In the genomic region with DNA sequence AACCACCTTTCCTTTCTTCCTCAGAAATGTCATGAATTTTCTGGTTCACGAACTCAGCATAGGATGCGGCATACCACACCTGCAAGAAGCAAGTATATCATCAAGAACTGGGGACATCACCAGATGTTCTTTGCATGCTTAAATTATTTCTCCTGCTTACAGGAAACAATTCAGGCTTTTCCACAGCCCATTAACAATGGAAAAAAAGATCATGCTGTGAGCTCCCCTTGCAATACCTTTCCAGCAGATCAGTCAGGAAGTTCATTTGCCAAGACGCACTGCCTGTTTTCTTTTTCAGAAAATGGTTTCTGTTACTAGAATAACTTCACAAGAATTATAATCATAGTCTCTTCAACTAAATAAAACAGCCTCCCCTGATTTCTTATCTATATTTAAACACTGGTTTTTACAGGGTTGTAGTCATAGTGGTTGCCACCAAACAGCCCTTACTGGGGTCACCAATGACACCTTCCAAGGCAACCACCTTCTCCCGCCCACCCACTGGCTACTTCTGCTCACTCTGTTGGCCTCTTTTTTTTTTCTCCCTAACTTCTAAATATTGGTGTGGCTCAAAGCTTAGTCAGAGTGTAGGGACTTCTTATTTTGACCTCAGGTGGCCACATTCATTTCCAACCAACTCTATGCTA, we compare ENCODE assay signal across 26 cellular contexts. TPM values are rescaled to one million over a fixed set of nuclear protein-coding genes. Genes with fewer than 3 reads are reported as not detected.
DNase-seq lines count a peak whose midpoint lies in the region; ATAC-seq, FAIRE-seq and TF ChIP-seq lines count a peak whose summit lies in the region.
"Had no signal": no experiment of that assay in that cellular context is flagged by ENCODE, and none has a peak within 500 bp of the region (broad histone marks: within the 10 kb centered on the region; RNA-seq: fewer than 3 reads in every experiment).

No MANE protein-coding gene starts in this region.

- H3K27me3 Mint-ChIP-seq in GM23338 (ENCODE audit: insufficient read depth, low read depth, poor library complexity) (peaks cover 2% of the 10 kb centered on the region), T-helper 17 cell (no peaks in the 10 kb centered on the region), glutamatergic neuron (ENCODE audit: unreplicated experiment) (no peaks in the 10 kb centered on the region)
- H3K27me3 Mint-ChIP-seq in activated CD4-positive, alpha-beta T cell treated with anti-CD3 and anti-CD28 coated beads, Interleukin-2, amount 10 ng/mL, durations not matched to agents 7 days and 5 days: no peaks in the 10 kb centered on the region
- H3K27me3 Mint-ChIP-seq: activated T-cell treated with anti-CD3 and anti-CD28 coated beads, Interleukin-2, amount 50 U/mL, for 24 hours; CD4-positive, CD25-positive, alpha-beta regulatory T cell; stimulated activated naive CD8-positive, alpha-beta T cell treated with anti-CD3 and anti-CD28 coated beads, Interleukin-15, amount 100 ng/mL, for 72 hours; T-cell had no signal

- H3K36me3 Mint-ChIP-seq in GM23338 (ENCODE audit: low read depth) (peaks cover 21% of the 10 kb centered on the region), T-helper 17 cell (ENCODE audit: low read depth) (peaks cover 14% of the 10 kb centered on the region), glutamatergic neuron (ENCODE audit: unreplicated experiment) (peaks cover 7% of the 10 kb centered on the region)
- H3K36me3 Mint-ChIP-seq in activated CD4-positive, alpha-beta T cell treated with anti-CD3 and anti-CD28 coated beads, Interleukin-2, amount 10 ng/mL, durations not matched to agents 7 days and 5 days (ENCODE audit: low read depth): peaks cover 4% of the 10 kb centered on the region

- H3K9me2 ChIP-seq in GM23338 (ENCODE audit: insufficient read depth): peaks cover 3% of the 10 kb centered on the region; the same call in 1 of the 2 replicates

- POLR2A ChIA-PET in activated CD4-positive, alpha-beta T cell treated with anti-CD3 and anti-CD28 coated beads, Interleukin-2, amount 10 ng/mL, durations not matched to agents 7 days and 5 days (lab: Charles Lee): no interaction called here

- no peak overlapping the region for H2AFZ ChIP-seq in GM23338

- TF ChIP-seq CTCF in GM23338 (conservative IDR thresholded peaks at IDR 0.05; ENCODE audit: low read depth in 2 of 2) (no peak), glutamatergic neuron (IDR thresholded peaks at IDR 0.05; ENCODE audit: partially characterized antibody, unreplicated experiment) (no peak)

- peak; percentile 92 for FAIRE-seq in islet of Langerhans (lab: Jason Lieb, UNC)
- FAIRE-seq: G401.6, RCC 7860 had no signal

- DNase-seq in COR-L47 (lab: John Stamatoyannopoulos, UW): peak; percentile 46
- peak; percentile 62 for DNase-seq in GM23338 (ENCODE audit: low spot score)
- no peak for DNase-seq in T-helper 17 cell
- DNase-seq in activated CD4-positive, alpha-beta T cell treated with anti-CD3 and anti-CD28 coated beads, Interleukin-2, amount 10 ng/mL, durations not matched to agents 7 days and 5 days: no peak
- no peak for DNase-seq in glutamatergic neuron
- DNase-seq: activated CD4-positive, alpha-beta T cell treated with anti-CD3 and anti-CD28 coated beads for 1 hour; activated naive CD4-positive, alpha-beta T cell treated with Interleukin-2 at 50 U/mL for 16 hours; activated T-cell treated with anti-CD3 and anti-CD28 coated beads, Interleukin-2, amount 50 U/mL, for 24 hours; amniotic stem cell; CD4-positive, CD25-positive, alpha-beta regulatory T cell; cortex of kidney; DMS 273 treated with DMSO at 0.1 percent for 48 hours; endodermal cell; gastrocnemius medialis; kidney glomerular epithelial cell; NCI-H1694 treated with DMSO at 0.1 percent for 48 hours; SJCRH30; stimulated activated naive CD8-positive, alpha-beta T cell treated with anti-CD3 and anti-CD28 coated beads, Interleukin-15, amount 100 ng/mL, for 72 hours; T-cell; tibial artery had no signal

- H3K4me1 Mint-ChIP-seq in GM23338 (peaks cover 50% of the 10 kb centered on the region), T-helper 17 cell (peaks cover 7% of the 10 kb centered on the region), glutamatergic neuron (ENCODE audit: low read depth, unreplicated experiment) (no peaks in the 10 kb centered on the region)
- no peaks in the 10 kb centered on the region for H3K4me1 Mint-ChIP-seq in activated CD4-positive, alpha-beta T cell treated with anti-CD3 and anti-CD28 coated beads, Interleukin-2, amount 10 ng/mL, durations not matched to agents 7 days and 5 days
- H3K4me1 Mint-ChIP-seq: stimulated activated naive CD8-positive, alpha-beta T cell treated with anti-CD3 and anti-CD28 coated beads, Interleukin-15, amount 100 ng/mL, for 72 hours; T-cell had no signal

- H3K9me3 Mint-ChIP-seq in GM23338 (no peaks in the 10 kb centered on the region; the same call in 2 of the 3 replicates), glutamatergic neuron (ENCODE audit: unreplicated experiment) (peaks cover 1% of the 10 kb centered on the region)
- H3K9me3 Mint-ChIP-seq in activated CD4-positive, alpha-beta T cell treated with anti-CD3 and anti-CD28 coated beads, Interleukin-2, amount 10 ng/mL, durations not matched to agents 7 days and 5 days: no peaks in the 10 kb centered on the region
- H3K9me3 Mint-ChIP-seq: activated T-cell treated with anti-CD3 and anti-CD28 coated beads, Interleukin-2, amount 50 U/mL, for 24 hours; CD4-positive, CD25-positive, alpha-beta regulatory T cell; endodermal cell; stimulated activated naive CD8-positive, alpha-beta T cell treated with anti-CD3 and anti-CD28 coated beads, Interleukin-15, amount 100 ng/mL, for 72 hours; T-cell had no signal

- H4K20me1 ChIP-seq in GM23338 (replicated peaks; ENCODE audit: insufficient read depth): no peaks in the 10 kb centered on the region

- no peaks in the 10 kb centered on the region for H3K9me3 ChIP-seq in T-helper 17 cell (ENCODE audit: control insufficient read depth, low read length, poor library complexity, severe bottlenecking)
- H3K9me3 ChIP-seq: gastrocnemius medialis, SJCRH30, tibial artery had no signal

- H3K27ac Mint-ChIP-seq in GM23338 (peak overlapping the region; percentile 47), T-helper 17 cell (peak overlapping the region; percentile 16), glutamatergic neuron (ENCODE audit: unreplicated experiment) (no peak overlapping the region)
- no peak overlapping the region for H3K27ac Mint-ChIP-seq in activated CD4-positive, alpha-beta T cell treated with anti-CD3 and anti-CD28 coated beads, Interleukin-2, amount 10 ng/mL, durations not matched to agents 7 days and 5 days
- H3K27ac Mint-ChIP-seq: activated T-cell treated with anti-CD3 and anti-CD28 coated beads, Interleukin-2, amount 50 U/mL, for 24 hours; endodermal cell; T-cell had no signal

- H3F3A ChIP-seq in GM23338 (replicated peaks; ENCODE audit: low read depth): no peaks in the 10 kb centered on the region

- ATAC-seq in GM23338: peak; percentile 36; the same call in 2 of the 3 replicates
- ATAC-seq in T-helper 17 cell: no peak
- ATAC-seq in HG02763 (IDR thresholded peaks at IDR 0.05; ENCODE audit: unreplicated experiment): no peak
- ATAC-seq: gastrocnemius medialis; sciatic nerve; stimulated activated naive CD8-positive, alpha-beta T cell treated with anti-CD3 and anti-CD28 coated beads, Interleukin-15, amount 100 ng/mL, for 72 hours; T-cell had no signal

- H3K27ac ChIP-seq in GM23338 (ENCODE audit: low read depth): peak overlapping the region; percentile 77
- H3K27ac ChIP-seq: gastrocnemius medialis, KMS-11, SJCRH30, tibial artery had no signal

- H3K4me2 ChIP-seq in GM23338: peak overlapping the region; percentile 2; the same call in 1 of the 2 replicates
- H3K4me2 ChIP-seq: KMS-11 had no signal

- H3K4me3 Mint-ChIP-seq in GM23338: peak overlapping the region; percentile 22; the same call in 1 of the 3 replicates
- no peak overlapping the region for H3K4me3 Mint-ChIP-seq in T-helper 17 cell
- no peak overlapping the region for H3K4me3 Mint-ChIP-seq in activated CD4-positive, alpha-beta T cell treated with anti-CD3 and anti-CD28 coated beads, Interleukin-2, amount 10 ng/mL, durations not matched to agents 7 days and 5 days
- no peak overlapping the region for H3K4me3 Mint-ChIP-seq in glutamatergic neuron (ENCODE audit: unreplicated experiment)
- H3K4me3 Mint-ChIP-seq: activated T-cell treated with anti-CD3 and anti-CD28 coated beads, Interleukin-2, amount 50 U/mL, for 24 hours; CD4-positive, CD25-positive, alpha-beta regulatory T cell; endodermal cell; stimulated activated naive CD8-positive, alpha-beta T cell treated with anti-CD3 and anti-CD28 coated beads, Interleukin-15, amount 100 ng/mL, for 72 hours; T-cell had no signal

- no peaks in the 10 kb centered on the region for H3K27me3 ChIP-seq in GM23338 (ENCODE audit: insufficient read depth)
- H3K27me3 ChIP-seq: gastrocnemius medialis, SJCRH30, tibial artery had no signal

- H3K4me1 ChIP-seq in GM23338 (ENCODE audit: insufficient read depth): peaks cover 19% of the 10 kb centered on the region
- H3K4me1 ChIP-seq: gastrocnemius medialis, SJCRH30, tibial artery had no signal

- H3K79me2 ChIP-seq in GM23338 (replicated peaks; ENCODE audit: insufficient read depth): no peaks in the 10 kb centered on the region

- no peak overlapping the region for H3K4me3 ChIP-seq in GM23338
- H3K4me3 ChIP-seq: gastrocnemius medialis, SJCRH30, tibial artery had no signal

- CTCF ChIA-PET in activated CD4-positive, alpha-beta T cell treated with anti-CD3 and anti-CD28 coated beads, Interleukin-2, amount 10 ng/mL, durations not matched to agents 7 days and 5 days (lab: Charles Lee): interaction anchor here (0.8 kb wide), 1 partner anchor 10 kb away, joined by 3 read pairs; no protein-coding TSS in a partner anchor

- peaks cover 5% of the 10 kb centered on the region; the same call in 1 of the 2 replicates for H3K36me3 ChIP-seq in GM23338 (ENCODE audit: insufficient read depth)
- H3K36me3 ChIP-seq: SJCRH30 had no signal

RNA-seq across cellular contexts. Expression of a gene that starts 42.3 kb away (rescaled TPM):
- 28.7 and 44.9 TPM in 2 replicates for total RNA-seq in GM23338 (2014; rRNA removed; shearing (Covaris generic))
- 21.7 and 22.4 TPM in 2 replicates for polyA plus RNA-seq in GM23338 (2016; fragmentation: Nextera tagmentation; extraction: Ambion mirVana)
- total RNA-seq in T-helper 17 cell: 10 to 100 TPM; 53.6 to 61.1 TPM
- total RNA-seq in activated CD4-positive, alpha-beta T cell treated with anti-CD3 and anti-CD28 coated beads, Interleukin-2, amount 10 ng/mL, durations not matched to agents 7 days and 5 days: 10 to 100 TPM; 37.4 to 43.2 TPM
- total RNA-seq in glutamatergic neuron (ENCODE audit: unreplicated experiment): 28.8 TPM

Comparison
In these comparisons a context has a peak if more than half of its experiments do, and no peak if none do; other contexts are left out.
1. DNase-seq: peak in COR-L47 (single experiment) and GM23338 (single experiment); none in T-helper 17 cell (0 of 3), activated CD4-positive, alpha-beta T cell treated with anti-CD3 and anti-CD28 coated beads, Interleukin-2, amount 10 ng/mL, durations not matched to agents 7 days and 5 days (single experiment) and glutamatergic neuron (single experiment).
2. H3K27ac Mint-ChIP-seq: peak in GM23338 (single experiment) and T-helper 17 cell (single experiment); none in activated CD4-positive, alpha-beta T cell treated with anti-CD3 and anti-CD28 coated beads, Interleukin-2, amount 10 ng/mL, durations not matched to agents 7 days and 5 days (single experiment) and glutamatergic neuron (single experiment).